Comparison of ENCODE assay signal across 19 cellular contexts in genomic region chr13:72258340-72258981, GRCh38.
A peak's percentile ranks its signal among the peaks of the same experiment; 100 is the strongest.
DNase-seq lines count a peak whose midpoint lies in the region; ATAC-seq, FAIRE-seq and TF ChIP-seq lines count a peak whose summit lies in the region.
"Had no signal": no experiment of that assay in that cellular context is flagged by ENCODE, and none has a peak within 500 bp of the region (broad histone marks: within the 10 kb centered on the region; RNA-seq: fewer than 3 reads in every experiment).

No MANE protein-coding gene starts in this region.

- no peak overlapping the region for H3K56ac ChIP-seq in H1 (replicated peaks; ENCODE audit: insufficient read length, low read depth, low read length)

- H4K5ac ChIP-seq in H1 (ENCODE audit: insufficient read length, low read depth, low read length) = no peak overlapping the region

- no peak overlapping the region for H3K27ac Mint-ChIP-seq in CD4-positive, alpha-beta T cell
- no peak overlapping the region for H3K27ac Mint-ChIP-seq in osteocyte (ENCODE audit: unreplicated experiment)
- H3K27ac Mint-ChIP-seq: B cell; CD4-positive, alpha-beta memory T cell had no signal

- H3K79me1 ChIP-seq in H1 (ENCODE audit: low read depth, low read length) = no peaks in the 10 kb centered on the region

- peaks cover 9% of the 10 kb centered on the region for H3K9me3 Mint-ChIP-seq in CD4-positive, alpha-beta T cell
- peaks cover 4% of the 10 kb centered on the region for H3K9me3 Mint-ChIP-seq in osteocyte (ENCODE audit: unreplicated experiment)

- H3K18ac ChIP-seq in H1 (ENCODE audit: extremely low read depth, low read length) = no peak overlapping the region

- no peak overlapping the region for H2BK120ac ChIP-seq in H1 (replicated peaks; ENCODE audit: low read depth, low read length)

- H3K4me1 ChIP-seq in HEK293 (ENCODE audit: control insufficient read depth, insufficient read depth, low read length) (no peaks in the 10 kb centered on the region), H1 (replicated peaks in 1 of 4; ENCODE audit: control insufficient read depth in 3 of 4, insufficient read depth in 4 of 4, low read length in 3 of 4) (peaks cover 0 to 6% (median 3%) of the 10 kb centered on the region in 4 experiments; a peak in 3 of 7 replicates), smooth muscle cell (ENCODE audit: low read depth) (no peaks in the 10 kb centered on the region)
- H3K4me1 ChIP-seq: SJSA1 had no signal

- H3K23me2 ChIP-seq in H1 (ENCODE audit: low read depth, low read length) = no peaks in the 10 kb centered on the region

- POLR2A ChIA-PET in HEK293 (lab: Yijun Ruan, JAX) (no interaction called here), H1 (lab: Charles Lee; ENCODE audit: partially characterized antibody) (interaction anchor here (0.5 kb wide), 1 partner anchor 942 kb away, joined by 3 read pairs; no protein-coding TSS in a partner anchor)
- POLR2A ChIA-PET in CD4-positive, alpha-beta T cell (lab: Charles Lee) = no interaction called here

- no peak overlapping the region; the same call in 1 of the 2 replicates for H4K8ac ChIP-seq in H1 (ENCODE audit: extremely low read depth, insufficient read depth, low read length)

- no peak for ATAC-seq in GM18505 (IDR thresholded peaks at IDR 0.05; ENCODE audit: unreplicated experiment)
- no peak for ATAC-seq in CD4-positive, alpha-beta T cell (ENCODE audit: poor library complexity)
- ATAC-seq: PC-3 had no signal

- FAIRE-seq in H1 (lab: Jason Lieb, UNC) = peak; percentile 84

- TF ChIP-seq POLR2A in H1 (IDR thresholded peaks at IDR 0.05; ENCODE audit: control extremely low read depth in 1 of 2, low read depth in 2 of 2, low read length in 2 of 2) (no peak), GM18505 (IDR thresholded peaks at IDR 0.05; ENCODE audit: borderline replicate concordance, extremely low read depth, insufficient read depth, insufficient read length) (no peak)

- H3F3A ChIP-seq in smooth muscle cell (ENCODE audit: low read depth) = no peaks in the 10 kb centered on the region

- no peaks in the 10 kb centered on the region for H4K20me1 ChIP-seq in H1 (replicated peaks in 1 of 2; ENCODE audit: control insufficient read depth in 1 of 2, insufficient read depth in 2 of 2, low read length in 2 of 2)
- no peaks in the 10 kb centered on the region for H4K20me1 ChIP-seq in smooth muscle cell (ENCODE audit: low read depth)

- H3K79me2 ChIP-seq in H1 (ENCODE audit: control insufficient read depth in 1 of 2, insufficient read depth in 2 of 2, low read length in 2 of 2) = no peaks in the 10 kb centered on the region
- no peaks in the 10 kb centered on the region for H3K79me2 ChIP-seq in smooth muscle cell (ENCODE audit: low read depth)

- intact Hi-C loops in CD4-positive, alpha-beta T cell (cut with DNase I, micrococcal nuclease) = no loop called here

- no peak overlapping the region for H4K91ac ChIP-seq in H1 (replicated peaks; ENCODE audit: insufficient read length, low read length)

- 58% methylated on average over 7 of the region's 7 CpGs; no CpG with 5 or more reads in 1 of the 2 experiments for WGBS in H1 (ENCODE audit: extremely low coverage in 1 of 2, insufficient coverage in 1 of 2, insufficient read length in 1 of 2, insufficient replicate concordance in 2 of 2, low coverage in 1 of 2, low lambda C conversion rate in 2 of 2, missing lambda C conversion rate in 1 of 2), 2 experiments
- WGBS in smooth muscle cell (ENCODE audit: low lambda C conversion rate) = 67% methylated on average over 7 of the region's 7 CpGs

- H3K27me3 ChIP-seq in H1 (replicated peaks in 1 of 4; ENCODE audit: control insufficient read depth in 3 of 4, extremely low read depth in 1 of 4, insufficient read depth in 3 of 4, low read length in 3 of 4) (peaks cover 0 to 2% (median 0%) of the 10 kb centered on the region in 4 experiments; a peak in 1 of 7 replicates), smooth muscle cell (ENCODE audit: low read depth) (no peaks in the 10 kb centered on the region)
- no peaks in the 10 kb centered on the region for H3K27me3 ChIP-seq in CD4-positive, alpha-beta T cell (ENCODE audit: control insufficient read depth, insufficient read depth, low read length)
- H3K27me3 ChIP-seq: SJSA1 had no signal

- H3K4me1 Mint-ChIP-seq in CD4-positive, alpha-beta T cell (ENCODE audit: low read depth) = no peaks in the 10 kb centered on the region
- H3K4me1 Mint-ChIP-seq in osteocyte (ENCODE audit: unreplicated experiment) = no peaks in the 10 kb centered on the region
- H3K4me1 Mint-ChIP-seq: B cell; CD4-positive, alpha-beta memory T cell had no signal

- H2BK20ac ChIP-seq in H1 (ENCODE audit: low read length) = no peak overlapping the region

- H2BK5ac ChIP-seq in H1 (ENCODE audit: low read depth, low read length) = no peak overlapping the region

- DNase-seq in H1 (ENCODE audit: low read depth in 1 of 2, low spot score in 2 of 2) (peak; percentile 23 to 52), iPS-NIHi7 (ENCODE audit: extremely low spot score) (peak; percentile 47), smooth muscle cell (lab: John Stamatoyannopoulos, UW; ENCODE audit: unreplicated experiment) (no peak), osteocyte (ENCODE audit: extremely low spot score, unreplicated experiment) (no peak)
- no peak for DNase-seq in CD4-positive, alpha-beta T cell
- DNase-seq: Calu3; CD4-positive, alpha-beta memory T cell; DMS53; KBM-7; NCI-H1417 treated with DMSO at 0.1 percent for 48 hours; NCI-H2029; NCI-H2171; NCI-H446; NCI-H748 treated with DMSO at 0.1 percent for 48 hours; PC-3 had no signal

- TF ChIP-seq RAD21 in H1 (IDR thresholded peaks at IDR 0.05 in 1 of 2, conservative IDR thresholded peaks at IDR 0.05 in 1 of 2; ENCODE audit: low read depth in 2 of 2, low read length in 2 of 2) = no peak

- no peak overlapping the region; the same call in 1 of the 2 replicates for H2BK12ac ChIP-seq in H1 (ENCODE audit: low read depth, low read length)

- H3K23ac ChIP-seq in H1 (ENCODE audit: insufficient read length) = no peak overlapping the region

- no peak overlapping the region for H3K14ac ChIP-seq in H1 (ENCODE audit: insufficient read length)

- no peaks in the 10 kb centered on the region for H3K27me3 Mint-ChIP-seq in CD4-positive, alpha-beta T cell
- H3K27me3 Mint-ChIP-seq in osteocyte (ENCODE audit: unreplicated experiment) = peaks cover 51% of the 10 kb centered on the region
- H3K27me3 Mint-ChIP-seq: B cell; CD4-positive, alpha-beta memory T cell had no signal

- H3K27ac ChIP-seq in HEK293 (ENCODE audit: extremely low read depth, low read depth, low read length) = no peak overlapping the region
- no peak overlapping the region for H3K27ac ChIP-seq in H1 (ENCODE audit: low read depth, low read length)
- no peak overlapping the region for H3K27ac ChIP-seq in smooth muscle cell (ENCODE audit: low read depth)
- no peak overlapping the region for H3K27ac ChIP-seq in CD4-positive, alpha-beta T cell (ENCODE audit: low read depth, low read length)
- H3K27ac ChIP-seq: SJSA1 had no signal

- no peak overlapping the region for H3K4ac ChIP-seq in H1 (replicated peaks; ENCODE audit: insufficient read length, low read depth, low read length)

- TF ChIP-seq CTCF in HEK293 (tag by site-specific recombination; IDR thresholded peaks at IDR 0.05) (no peak), H1 (IDR thresholded peaks at IDR 0.05; ENCODE audit: control extremely low read depth in 1 of 3, insufficient read depth in 1 of 3, low read depth in 1 of 3, low read length in 3 of 3) (no peak), smooth muscle cell (IDR thresholded peaks at IDR 0.05; ENCODE audit: borderline replicate concordance, insufficient read depth, poor library complexity, severe bottlenecking) (no peak), osteocyte (IDR thresholded peaks at IDR 0.05) (no peak)
- TF ChIP-seq CTCF in CD4-positive, alpha-beta T cell (IDR thresholded peaks at IDR 0.05) = no peak

- H2AK5ac ChIP-seq in H1 (ENCODE audit: low read depth, low read length) = no peak overlapping the region

- no peak overlapping the region for H2BK15ac ChIP-seq in H1 (ENCODE audit: low read length)

- H3K36me3 Mint-ChIP-seq in CD4-positive, alpha-beta T cell (ENCODE audit: low read depth) = no peaks in the 10 kb centered on the region
- H3K36me3 Mint-ChIP-seq in osteocyte (ENCODE audit: unreplicated experiment) = no peaks in the 10 kb centered on the region
- H3K36me3 Mint-ChIP-seq: CD4-positive, alpha-beta memory T cell had no signal

- 0 out of 2 replicates have a peak overlapping the region, but pooled peaks have one; percentile 21 for H2AFZ ChIP-seq in H1 (ENCODE audit: low read length)
- peak overlapping the region; percentile 26 for H2AFZ ChIP-seq in smooth muscle cell (ENCODE audit: low read depth)

- H3K4me3 ChIP-seq in HEK293 (ENCODE audit: low read depth, low read length) (no peak overlapping the region), H1 (ENCODE audit: extremely low read depth in 1 of 4, insufficient read depth in 2 of 4, low read depth in 3 of 4, low read length in 4 of 4) (no peak overlapping the region), smooth muscle cell (no peak overlapping the region)
- H3K4me3 ChIP-seq: SJSA1 had no signal

- H3K4me3 Mint-ChIP-seq in CD4-positive, alpha-beta T cell = no peak overlapping the region
- H3K4me3 Mint-ChIP-seq in osteocyte (ENCODE audit: unreplicated experiment) = no peak overlapping the region
- H3K4me3 Mint-ChIP-seq: B cell had no signal

- H3K9me3 ChIP-seq in HEK293 (ENCODE audit: control insufficient read depth, insufficient read depth, low read depth, low read length) (no peaks in the 10 kb centered on the region), H1 (ENCODE audit: insufficient read depth in 2 of 2, low read depth in 1 of 2, low read length in 1 of 2) (no peaks in the 10 kb centered on the region), smooth muscle cell (replicated peaks; ENCODE audit: low read depth) (no peaks in the 10 kb centered on the region)
- H3K9me3 ChIP-seq in CD4-positive, alpha-beta T cell (ENCODE audit: control insufficient read depth, low read length) = no peaks in the 10 kb centered on the region
- H3K9me3 ChIP-seq: SJSA1 had no signal

- TF ChIP-seq EP300 in H1 (IDR thresholded peaks at IDR 0.05; ENCODE audit: borderline replicate concordance in 1 of 2, low read depth in 2 of 2, low read length in 2 of 2) = no peak

- H3K36me3 ChIP-seq in HEK293 (ENCODE audit: control insufficient read depth in 2 of 2, insufficient read depth in 1 of 2, low read length in 2 of 2) = no peaks in the 10 kb centered on the region
- no peaks in the 10 kb centered on the region for H3K36me3 ChIP-seq in H1 (ENCODE audit: control insufficient read depth in 2 of 4, insufficient read depth in 4 of 4, low read length in 3 of 4)
- no peaks in the 10 kb centered on the region for H3K36me3 ChIP-seq in smooth muscle cell (ENCODE audit: low read depth)
- H3K36me3 ChIP-seq: SJSA1 had no signal

- H3K4me2 ChIP-seq in H1 (ENCODE audit: insufficient read depth in 1 of 2, low read depth in 2 of 2, low read length in 2 of 2) = peak overlapping the region in 1 of 2 experiments; percentile 26; a peak in 2 of 4 replicates
- no peak overlapping the region for H3K4me2 ChIP-seq in smooth muscle cell

- no peak overlapping the region for H3K9ac ChIP-seq in H1 (replicated peaks in 1 of 4; ENCODE audit: extremely low read depth in 1 of 4, low read depth in 3 of 4, low read length in 3 of 4)
- no peak overlapping the region for H3K9ac ChIP-seq in smooth muscle cell (ENCODE audit: low read depth)

- CTCF ChIA-PET in HEK293 (lab: Yijun Ruan, JAX) = no interaction called here
- CTCF ChIA-PET in H1 (lab: Charles Lee; ENCODE audit: partially characterized antibody) = interaction anchor here (1.1 kb wide), 2 partner anchors 146 to 380 kb away, joined by 3 to 5 read pairs; no protein-coding TSS in a partner anchor
- CTCF ChIA-PET in CD4-positive, alpha-beta T cell (lab: Charles Lee) = no interaction called here

Comparison
In these comparisons a context has a peak if more than half of its experiments do, and no peak if none do; other contexts are left out.
1. DNase-seq: peak in H1 (2 of 2) and iPS-NIHi7 (single experiment); none in smooth muscle cell (single experiment), CD4-positive, alpha-beta T cell (0 of 10) and osteocyte (single experiment).
2. Of the 6 proteins assayed by ChIP-seq in both HEK293 and H1: peak only in HEK293: ATF2; only in H1: none; in both: none; in neither: 5.